Comparison of ENCODE assay signal across 9 cellular contexts in genomic region chr4:89290727-89291126, GRCh38. TPM values are rescaled to one million over a fixed set of nuclear protein-coding genes. Genes with fewer than 3 reads are reported as not detected.
DNase-seq lines count a peak whose midpoint lies in the region; ATAC-seq and TF ChIP-seq lines count a peak whose summit lies in the region.
"Had no signal": no experiment of that assay in that cellular context is flagged by ENCODE, and none has a peak within 500 bp of the region (broad histone marks: within the 10 kb centered on the region; RNA-seq: fewer than 3 reads in every experiment).

No MANE protein-coding gene starts in this region.

- ATAC-seq in central memory CD8-positive, alpha-beta T cell (replicated peaks; ENCODE audit: extremely low read depth, poor library complexity, severe bottlenecking), result peak; percentile 13
- ATAC-seq in stimulated activated effector memory CD8-positive, alpha-beta T cell treated with anti-CD3 and anti-CD28 coated beads, Interleukin-12 subunit alpha, Interleukin-12 subunit beta, amount 100 ng/mL, for 72 hours, result no peak
- ATAC-seq in GM21515 (IDR thresholded peaks at IDR 0.05; ENCODE audit: unreplicated experiment) (no peak), foreskin keratinocyte (no peak)

- no peak overlapping the region for H3K27ac ChIP-seq in foreskin keratinocyte

- no peak for TF ChIP-seq CTCF in foreskin keratinocyte (conservative IDR thresholded peaks at IDR 0.05)

- CTCF ChIA-PET in activated naive CD4-positive, alpha-beta T cell treated with anti-CD3 and anti-CD28 coated beads for 36 hours (lab: Charles Lee), result interaction anchor here (0.6 to 1.8 kb wide), 4 partner anchors 9 to 151 kb away, joined by 3 to 6 read pairs (median 5); no protein-coding TSS in a partner anchor

- no peaks in the 10 kb centered on the region for H3K9me3 Mint-ChIP-seq in activated naive CD4-positive, alpha-beta T cell treated with anti-CD3 and anti-CD28 coated beads for 36 hours
- H3K9me3 Mint-ChIP-seq in central memory CD8-positive, alpha-beta T cell, result no peaks in the 10 kb centered on the region
- no peaks in the 10 kb centered on the region for H3K9me3 Mint-ChIP-seq in stimulated activated effector memory CD8-positive, alpha-beta T cell treated with anti-CD3 and anti-CD28 coated beads, Interleukin-12 subunit alpha, Interleukin-12 subunit beta, amount 100 ng/mL, for 72 hours

- no peaks in the 10 kb centered on the region for H3K36me3 Mint-ChIP-seq in activated naive CD4-positive, alpha-beta T cell treated with anti-CD3 and anti-CD28 coated beads for 36 hours (ENCODE audit: low read depth)
- peaks cover 22% of the 10 kb centered on the region for H3K36me3 Mint-ChIP-seq in central memory CD8-positive, alpha-beta T cell (ENCODE audit: insufficient read depth)
- peaks cover 30% of the 10 kb centered on the region for H3K36me3 Mint-ChIP-seq in stimulated activated effector memory CD8-positive, alpha-beta T cell treated with anti-CD3 and anti-CD28 coated beads, Interleukin-12 subunit alpha, Interleukin-12 subunit beta, amount 100 ng/mL, for 72 hours

- intact Hi-C loops in activated naive CD4-positive, alpha-beta T cell treated with anti-CD3 and anti-CD28 coated beads for 36 hours (cut with micrococcal nuclease), result loop anchor here (1.0 to 10.0 kb wide), 7 partner anchors 11 to 1006 kb away; partner anchors contain the start of genes HERC5 and PPM1K

- H3K27me3 Mint-ChIP-seq in activated naive CD4-positive, alpha-beta T cell treated with anti-CD3 and anti-CD28 coated beads for 36 hours (ENCODE audit: low read depth), result no peaks in the 10 kb centered on the region
- no peaks in the 10 kb centered on the region for H3K27me3 Mint-ChIP-seq in central memory CD8-positive, alpha-beta T cell

- peak overlapping the region; percentile 65 for H3K27ac Mint-ChIP-seq in activated naive CD4-positive, alpha-beta T cell treated with anti-CD3 and anti-CD28 coated beads for 36 hours
- peak overlapping the region; percentile 94 for H3K27ac Mint-ChIP-seq in central memory CD8-positive, alpha-beta T cell (ENCODE audit: low read depth)
- no peak overlapping the region for H3K27ac Mint-ChIP-seq in stimulated activated effector memory CD8-positive, alpha-beta T cell treated with anti-CD3 and anti-CD28 coated beads, Interleukin-12 subunit alpha, Interleukin-12 subunit beta, amount 100 ng/mL, for 72 hours

- peak overlapping the region; percentile 54 for H3K4me3 Mint-ChIP-seq in activated naive CD4-positive, alpha-beta T cell treated with anti-CD3 and anti-CD28 coated beads for 36 hours
- peak overlapping the region; percentile 72 for H3K4me3 Mint-ChIP-seq in central memory CD8-positive, alpha-beta T cell
- peak overlapping the region; percentile 82 for H3K4me3 Mint-ChIP-seq in stimulated activated effector memory CD8-positive, alpha-beta T cell treated with anti-CD3 and anti-CD28 coated beads, Interleukin-12 subunit alpha, Interleukin-12 subunit beta, amount 100 ng/mL, for 72 hours

- DNase-seq in activated naive CD4-positive, alpha-beta T cell treated with anti-CD3 and anti-CD28 coated beads for 36 hours, result no peak
- no peak for DNase-seq in activated naive CD4-positive, alpha-beta T cell (lab: John Stamatoyannopoulos, UW)
- DNase-seq in NCI-H524 (lab: John Stamatoyannopoulos, UW), result peak; percentile 39 to 68
- no peak for DNase-seq in central memory CD8-positive, alpha-beta T cell (ENCODE audit: low spot score in 2 of 2)
- no peak for DNase-seq in stimulated activated effector memory CD8-positive, alpha-beta T cell treated with anti-CD3 and anti-CD28 coated beads, Interleukin-12 subunit alpha, Interleukin-12 subunit beta, amount 100 ng/mL, for 72 hours (ENCODE audit: low spot score in 2 of 2)
- DNase-seq in NCI-H526 (lab: John Stamatoyannopoulos, UW), result no peak
- DNase-seq in foreskin keratinocyte, result no peak
- DNase-seq: activated gamma-delta T cell treated with Interleukin-2 at 50 U/mL for 16 hours had no signal

- H3K4me1 Mint-ChIP-seq in activated naive CD4-positive, alpha-beta T cell treated with anti-CD3 and anti-CD28 coated beads for 36 hours (ENCODE audit: low read depth), result peaks cover 93% of the 10 kb centered on the region
- peaks cover 85% of the 10 kb centered on the region for H3K4me1 Mint-ChIP-seq in central memory CD8-positive, alpha-beta T cell
- H3K4me1 Mint-ChIP-seq in stimulated activated effector memory CD8-positive, alpha-beta T cell treated with anti-CD3 and anti-CD28 coated beads, Interleukin-12 subunit alpha, Interleukin-12 subunit beta, amount 100 ng/mL, for 72 hours, result peaks cover 83% of the 10 kb centered on the region

- H3K27me3 ChIP-seq in foreskin keratinocyte, result peaks cover 9% of the 10 kb centered on the region

- H3K4me1 ChIP-seq in foreskin keratinocyte, result no peaks in the 10 kb centered on the region

RNA-seq across cellular contexts. Expression of gene GPRIN3, which starts 16.9 kb away (rescaled TPM):
- 1 to 10 TPM; 8.6 to 8.8 TPM for total RNA-seq in activated naive CD4-positive, alpha-beta T cell treated with anti-CD3 and anti-CD28 coated beads for 36 hours
- not detected in 2 replicates for total RNA-seq in foreskin keratinocyte
- not detected in 2 replicates for polyA plus RNA-seq in foreskin keratinocyte

Comparison
In these comparisons a context has a peak if more than half of its experiments do, and no peak if none do; other contexts are left out.
1. DNase-seq: peak in NCI-H524 (2 of 2); none in activated naive CD4-positive, alpha-beta T cell treated with anti-CD3 and anti-CD28 coated beads for 36 hours (single experiment), activated naive CD4-positive, alpha-beta T cell (0 of 4), central memory CD8-positive, alpha-beta T cell (0 of 2), stimulated activated effector memory CD8-positive, alpha-beta T cell treated with anti-CD3 and anti-CD28 coated beads, Interleukin-12 subunit alpha, Interleukin-12 subunit beta, amount 100 ng/mL, for 72 hours (0 of 2), NCI-H526 (0 of 2) and foreskin keratinocyte (0 of 2).
2. Peak in every context shown above with its lines, with median percentiles within 50 percentile points of each other: H3K4me3 Mint-ChIP-seq.